17 cellular contexts compared by ENCODE assay signal in the genomic region with DNA sequence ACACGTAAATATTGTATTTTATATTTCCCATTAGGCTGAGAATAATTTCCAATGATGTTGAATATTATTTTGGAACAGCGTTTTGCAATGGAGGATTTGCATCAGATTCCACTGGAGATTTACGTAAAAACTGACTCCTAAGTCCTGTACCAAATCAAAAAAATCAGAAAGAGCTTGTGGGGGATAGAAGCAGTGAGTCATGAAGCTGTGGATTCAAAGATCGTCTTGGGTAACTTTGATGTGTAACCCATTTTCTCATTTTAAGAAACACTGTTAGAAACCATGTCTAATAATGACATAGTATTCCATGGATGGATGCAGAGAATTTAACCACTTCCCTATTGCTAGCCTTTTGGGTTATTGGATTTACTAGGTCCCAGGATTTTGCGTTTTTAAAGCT.
"Had no signal": no experiment of that assay in that cellular context is flagged by ENCODE, and none has a peak within 500 bp of the region (broad histone marks: within the 10 kb centered on the region; RNA-seq: fewer than 3 reads in every experiment).

No MANE protein-coding gene starts in this region.

- DNase-seq: activated CD4-positive, alpha-beta T cell treated with anti-CD3 and anti-CD28 coated beads for 1 hour; activated CD4-positive, alpha-beta T cell treated with anti-CD3 and anti-CD28 coated beads, Interleukin-2, amount 50 U/mL, for 1 hour; activated CD8-positive, alpha-beta T cell treated with anti-CD3 and anti-CD28 coated beads, Interleukin-2, amount 10 ng/mL, durations not matched to agents 7 days and 5 days; adrenal gland; naive B cell; nucleus accumbens; posterior cingulate gyrus; stimulated activated CD4-positive, alpha-beta T cell treated with anti-CD3 and anti-CD28 coated beads, Interleukin-12 subunit alpha, Interleukin-12 subunit beta, amount 100 ng/mL, for 4 hours; stimulated activated CD4-positive, alpha-beta T cell treated with anti-CD3 and anti-CD28 coated beads, Interleukin-4, amount 100 ng/mL, for 4 hours; stomach; T-cell; trophoblast cell had no signal

- ATAC-seq: activated CD8-positive, alpha-beta T cell treated with anti-CD3 and anti-CD28 coated beads, Interleukin-2, amount 10 ng/mL, durations not matched to agents 7 days and 5 days; activated naive CD4-positive, alpha-beta T cell treated with anti-CD3 and anti-CD28 coated beads, Interleukin-2, amount 50 U/mL, for 72 hours; left lobe of liver; T-cell had no signal

- H3K36me3 ChIP-seq: adrenal gland, esophagus muscularis mucosa, stomach had no signal

- H3K4me1 ChIP-seq: adrenal gland, stomach had no signal

- H3K9me3 ChIP-seq: adrenal gland, esophagus muscularis mucosa, stomach had no signal

- H3K36me3 Mint-ChIP-seq: activated naive CD4-positive, alpha-beta T cell treated with anti-CD3 and anti-CD28 coated beads, Interleukin-2, amount 50 U/mL, for 72 hours; naive B cell; T-cell had no signal

- H3K27me3 ChIP-seq: adrenal gland, esophagus muscularis mucosa, stomach had no signal

- H3K27me3 Mint-ChIP-seq: naive B cell, T-cell had no signal

- H3K4me1 Mint-ChIP-seq: naive B cell, T-cell had no signal

- H3K27ac ChIP-seq: adrenal gland, coronary artery, esophagus muscularis mucosa, stomach had no signal

- H3K4me3 Mint-ChIP-seq: activated CD8-positive, alpha-beta T cell treated with anti-CD3 and anti-CD28 coated beads, Interleukin-2, amount 10 ng/mL, durations not matched to agents 7 days and 5 days; naive B cell; T-cell had no signal

- H3K4me3 ChIP-seq: adrenal gland, coronary artery, esophagus muscularis mucosa, lung, stomach had no signal

- H3K27ac Mint-ChIP-seq: activated CD8-positive, alpha-beta T cell treated with anti-CD3 and anti-CD28 coated beads, Interleukin-2, amount 10 ng/mL, durations not matched to agents 7 days and 5 days; activated naive CD4-positive, alpha-beta T cell treated with anti-CD3 and anti-CD28 coated beads, Interleukin-2, amount 50 U/mL, for 72 hours; naive B cell; T-cell had no signal
